Comparison of ENCODE assay signal across 16 cellular contexts in genomic region chr3:78689378-78689777, GRCh38.
"Had no signal": no experiment of that assay in that cellular context is flagged by ENCODE, and none has a peak within 500 bp of the region (broad histone marks: within the 10 kb centered on the region; RNA-seq: fewer than 3 reads in every experiment).

No MANE protein-coding gene starts in this region.

- H3K27ac ChIP-seq: adrenal gland, heart left ventricle, tibial nerve had no signal

- ATAC-seq: activated naive CD4-positive, alpha-beta T cell treated with anti-CD3 and anti-CD28 coated beads, Interleukin-2, amount 50 U/mL, for 72 hours; heart left ventricle; left lobe of liver had no signal

- H3K9me3 ChIP-seq: adrenal gland, heart left ventricle, tibial nerve had no signal

- DNase-seq: activated CD4-positive, alpha-beta T cell treated with anti-CD3 and anti-CD28 coated beads, Interleukin-2, amount 50 U/mL, for 4 hours; activated gamma-delta T cell treated with Interleukin-2 at 50 U/mL for 16 hours; adrenal gland; cerebellar nuclear complex; cortex of kidney; erythroblast; foreskin melanocyte; heart left ventricle; kidney; midbrain; nucleus accumbens; stimulated activated CD8-positive, alpha-beta memory T cell treated with anti-CD3 and anti-CD28 coated beads, Interleukin-4, amount 100 ng/mL, for 48 hours; stimulated activated naive CD4-positive, alpha-beta T cell had no signal

- H3K4me3 ChIP-seq: adrenal gland, heart left ventricle, tibial nerve had no signal

- H3K27me3 ChIP-seq: adrenal gland, heart left ventricle, tibial nerve had no signal

- H3K4me1 ChIP-seq: adrenal gland, heart left ventricle, tibial nerve had no signal
